11 cellular contexts compared by ENCODE assay signal in genomic region chr12:95202691-95203476, GRCh38. TPM values are rescaled to one million over a fixed set of nuclear protein-coding genes. Genes with fewer than 3 reads are reported as not detected.
DNase-seq lines count a peak whose midpoint lies in the region; ATAC-seq and TF ChIP-seq lines count a peak whose summit lies in the region.
"Had no signal": no experiment of that assay in that cellular context is flagged by ENCODE, and none has a peak within 500 bp of the region (broad histone marks: within the 10 kb centered on the region; RNA-seq: fewer than 3 reads in every experiment).

No MANE protein-coding gene starts in this region.

- no peaks in the 10 kb centered on the region for H3K27me3 ChIP-seq in GM23338 (ENCODE audit: insufficient read depth)
- H3K27me3 ChIP-seq in stomach smooth muscle (ENCODE audit: control insufficient read depth in 1 of 2, insufficient read depth in 2 of 2, low read length in 2 of 2), result no peaks in the 10 kb centered on the region
- H3K27me3 ChIP-seq: gastrocnemius medialis, ovary had no signal

- H3K4me2 ChIP-seq in GM23338, result peak overlapping the region; percentile 70

- H3K9ac ChIP-seq in SK-N-MC (ENCODE audit: insufficient read length) (peak overlapping the region; percentile 52), stomach smooth muscle (ENCODE audit: low read length in 2 of 2) (no peak overlapping the region)

- H3K4me3 ChIP-seq in GM23338 (no peak overlapping the region), SK-N-MC (peak overlapping the region; percentile 68), stomach smooth muscle (ENCODE audit: low read length in 2 of 2) (no peak overlapping the region)
- H3K4me3 ChIP-seq: gastrocnemius medialis, ovary had no signal

- ATAC-seq in GM23338, result no peak
- no peak for ATAC-seq in HG03045 (IDR thresholded peaks at IDR 0.05; ENCODE audit: unreplicated experiment)
- no peak for ATAC-seq in stimulated activated naive CD8-positive, alpha-beta T cell treated with anti-CD3 and anti-CD28 coated beads, Interleukin-15, Interleukin-2, amounts not matched to agents 100 U/mL and 50 U/mL, for 24 hours
- ATAC-seq: activated naive CD4-positive, alpha-beta T cell treated with anti-CD3 and anti-CD28 coated beads, Interleukin-2, amount 50 U/mL, for 72 hours; gastrocnemius medialis had no signal

- no peaks in the 10 kb centered on the region for H3K9me2 ChIP-seq in GM23338 (ENCODE audit: insufficient read depth)

- peak overlapping the region; percentile 82 for H3K27ac Mint-ChIP-seq in GM23338
- H3K27ac Mint-ChIP-seq: activated naive CD4-positive, alpha-beta T cell treated with anti-CD3 and anti-CD28 coated beads, Interleukin-2, amount 50 U/mL, for 72 hours had no signal

- 0 out of 2 replicates have a peak, but pooled peaks cover 3% of the 10 kb centered on the region for H3F3A ChIP-seq in GM23338 (replicated peaks; ENCODE audit: low read depth)

- H3K27ac ChIP-seq in GM23338 (ENCODE audit: low read depth), result peak overlapping the region; percentile 96
- peak overlapping the region; percentile 96 for H3K27ac ChIP-seq in SK-N-MC
- peak overlapping the region; percentile 0 for H3K27ac ChIP-seq in stomach smooth muscle (ENCODE audit: low read length)

- H4K20me1 ChIP-seq in GM23338 (replicated peaks; ENCODE audit: insufficient read depth), result no peaks in the 10 kb centered on the region

- peaks cover 84% of the 10 kb centered on the region for H3K4me1 Mint-ChIP-seq in GM23338

- no peak for DNase-seq in GM23338 (ENCODE audit: low spot score)
- DNase-seq in SK-N-MC (ENCODE audit: low read depth, low spot score), result peak; percentile 82
- peak; percentile 11 for DNase-seq in globus pallidus (ENCODE audit: low spot score)
- no peak for DNase-seq in stimulated activated CD4-positive, alpha-beta T cell treated with anti-CD3 and anti-CD28 coated beads, Interleukin-12 subunit alpha, Interleukin-12 subunit beta, amount 100 ng/mL, for 4 hours
- no peak for DNase-seq in GOT3 (lab: John Stamatoyannopoulos, UW)
- no peak for DNase-seq in stimulated activated naive CD8-positive, alpha-beta T cell treated with anti-CD3 and anti-CD28 coated beads, Interleukin-15, Interleukin-2, amounts not matched to agents 100 U/mL and 50 U/mL, for 24 hours
- DNase-seq: gastrocnemius medialis, ovary had no signal

- H3K27me3 Mint-ChIP-seq in GM23338 (ENCODE audit: insufficient read depth, low read depth, poor library complexity), result peaks cover 9% of the 10 kb centered on the region

- H3K36me3 ChIP-seq in GM23338 (ENCODE audit: insufficient read depth), result no peaks in the 10 kb centered on the region
- H3K36me3 ChIP-seq in SK-N-MC (ENCODE audit: insufficient read depth, low read length), result no peaks in the 10 kb centered on the region
- H3K36me3 ChIP-seq in stomach smooth muscle (ENCODE audit: control insufficient read depth in 2 of 2, insufficient read depth in 2 of 2, low read length in 2 of 2), result no peaks in the 10 kb centered on the region
- H3K36me3 ChIP-seq: gastrocnemius medialis, ovary had no signal

- H3K9me3 ChIP-seq in SK-N-MC (ENCODE audit: low read depth, low read length) (no peaks in the 10 kb centered on the region), stomach smooth muscle (ENCODE audit: control insufficient read depth in 2 of 2, low read length in 2 of 2) (no peaks in the 10 kb centered on the region)
- H3K9me3 ChIP-seq: gastrocnemius medialis, ovary had no signal

- peaks cover 85% of the 10 kb centered on the region for H3K79me2 ChIP-seq in GM23338 (replicated peaks; ENCODE audit: insufficient read depth)

- peaks cover 94% of the 10 kb centered on the region for H3K4me1 ChIP-seq in GM23338 (ENCODE audit: insufficient read depth)
- H3K4me1 ChIP-seq in stomach smooth muscle (ENCODE audit: control insufficient read depth, insufficient read depth, low read length), result peaks cover 27% of the 10 kb centered on the region

- H2AFZ ChIP-seq in GM23338, result no peak overlapping the region

- peaks cover 20% of the 10 kb centered on the region for H3K36me3 Mint-ChIP-seq in GM23338 (ENCODE audit: low read depth)
- H3K36me3 Mint-ChIP-seq: activated naive CD4-positive, alpha-beta T cell treated with anti-CD3 and anti-CD28 coated beads, Interleukin-2, amount 50 U/mL, for 72 hours had no signal

- TF ChIP-seq CTCF in GM23338 (conservative IDR thresholded peaks at IDR 0.05; ENCODE audit: low read depth in 2 of 2), result no peak

- no peaks in the 10 kb centered on the region for H3K9me3 Mint-ChIP-seq in GM23338
- H3K9me3 Mint-ChIP-seq: activated naive CD4-positive, alpha-beta T cell treated with anti-CD3 and anti-CD28 coated beads, Interleukin-2, amount 50 U/mL, for 72 hours had no signal

- peak overlapping the region; percentile 7; the same call in 1 of the 3 replicates for H3K4me3 Mint-ChIP-seq in GM23338

TF ChIP-seq in GM23338, 12 proteins besides CTCF, POLR2A, EP300 and RAD21 (continues in another document):
- TF ChIP-seq STAT1 (IDR thresholded peaks at IDR 0.05; ENCODE audit: unreplicated experiment) (no peak), ZNF331 (CRISPR knock-in tag; IDR thresholded peaks at IDR 0.05; ENCODE audit: low read depth) (no peak), EZH2phosphoT487 (IDR thresholded peaks at IDR 0.05; ENCODE audit: unreplicated experiment) (no peak), EZH2 (IDR thresholded peaks at IDR 0.05; ENCODE audit: low read depth, unreplicated experiment) (no peak), ETS1 (IDR thresholded peaks at IDR 0.05) (no peak), JUNB (IDR thresholded peaks at IDR 0.05; ENCODE audit: unreplicated experiment) (no peak), ZNF462 (CRISPR knock-in tag; IDR thresholded peaks at IDR 0.05) (no peak)

RNA-seq across cellular contexts. Expression of gene FGD6, which starts 14.4 kb away (rescaled TPM):
- 24.0 and 32.4 TPM in 2 replicates for total RNA-seq in GM23338 (2014; rRNA removed; shearing (Covaris generic))
- 11.9 and 12.9 TPM in 2 replicates for polyA plus RNA-seq in GM23338 (2016; fragmentation: Nextera tagmentation; extraction: Ambion mirVana)

RNA-seq across cellular contexts. Expression of gene VEZT, which starts 14.7 kb away (rescaled TPM):
- 51.5 and 51.9 TPM in 2 replicates for total RNA-seq in GM23338 (2014; rRNA removed; shearing (Covaris generic))
- polyA plus RNA-seq in GM23338 (2016; fragmentation: Nextera tagmentation; extraction: Ambion mirVana), result 28.2 and 34.2 TPM in 2 replicates

Comparison
In these comparisons a context has a peak if more than half of its experiments do, and no peak if none do; other contexts are left out.
1. DNase-seq: peak in SK-N-MC (single experiment) and globus pallidus (single experiment); none in GM23338 (single experiment), stimulated activated CD4-positive, alpha-beta T cell treated with anti-CD3 and anti-CD28 coated beads, Interleukin-12 subunit alpha, Interleukin-12 subunit beta, amount 100 ng/mL, for 4 hours (single experiment), GOT3 (single experiment) and stimulated activated naive CD8-positive, alpha-beta T cell treated with anti-CD3 and anti-CD28 coated beads, Interleukin-15, Interleukin-2, amounts not matched to agents 100 U/mL and 50 U/mL, for 24 hours (single experiment).
2. H3K27ac ChIP-seq: peak in every context shown above with its lines; median percentile 96 in GM23338; 96 in SK-N-MC; 0 in stomach smooth muscle.